In the genomic region with DNA sequence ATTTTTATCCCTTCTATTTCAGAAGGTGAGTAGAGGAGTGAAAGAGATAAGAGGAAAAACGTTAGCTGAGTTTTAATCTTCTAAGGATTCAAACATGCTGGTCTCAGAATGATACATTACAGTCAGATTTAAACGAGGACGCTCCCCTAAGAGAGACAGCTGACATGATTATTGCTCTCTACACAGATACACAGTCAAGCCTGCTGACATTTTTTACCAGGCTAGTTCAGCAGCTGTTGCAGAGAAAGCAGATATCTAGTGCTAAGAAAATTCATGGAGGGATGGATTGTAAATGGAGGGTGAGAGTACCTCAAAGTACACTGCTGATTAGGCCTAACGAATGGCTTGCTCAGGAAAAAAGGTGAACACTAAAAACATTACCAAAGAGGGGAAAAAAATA, we compare ENCODE assay signal across 1 cellular context.
TF ChIP-seq lines count a peak whose summit lies in the region.

No MANE protein-coding gene starts in this region.

TF ChIP-seq in GM12878, 131 proteins besides CTCF, POLR2A, EP300 and RAD21:
- TF ChIP-seq, protein P1, sequence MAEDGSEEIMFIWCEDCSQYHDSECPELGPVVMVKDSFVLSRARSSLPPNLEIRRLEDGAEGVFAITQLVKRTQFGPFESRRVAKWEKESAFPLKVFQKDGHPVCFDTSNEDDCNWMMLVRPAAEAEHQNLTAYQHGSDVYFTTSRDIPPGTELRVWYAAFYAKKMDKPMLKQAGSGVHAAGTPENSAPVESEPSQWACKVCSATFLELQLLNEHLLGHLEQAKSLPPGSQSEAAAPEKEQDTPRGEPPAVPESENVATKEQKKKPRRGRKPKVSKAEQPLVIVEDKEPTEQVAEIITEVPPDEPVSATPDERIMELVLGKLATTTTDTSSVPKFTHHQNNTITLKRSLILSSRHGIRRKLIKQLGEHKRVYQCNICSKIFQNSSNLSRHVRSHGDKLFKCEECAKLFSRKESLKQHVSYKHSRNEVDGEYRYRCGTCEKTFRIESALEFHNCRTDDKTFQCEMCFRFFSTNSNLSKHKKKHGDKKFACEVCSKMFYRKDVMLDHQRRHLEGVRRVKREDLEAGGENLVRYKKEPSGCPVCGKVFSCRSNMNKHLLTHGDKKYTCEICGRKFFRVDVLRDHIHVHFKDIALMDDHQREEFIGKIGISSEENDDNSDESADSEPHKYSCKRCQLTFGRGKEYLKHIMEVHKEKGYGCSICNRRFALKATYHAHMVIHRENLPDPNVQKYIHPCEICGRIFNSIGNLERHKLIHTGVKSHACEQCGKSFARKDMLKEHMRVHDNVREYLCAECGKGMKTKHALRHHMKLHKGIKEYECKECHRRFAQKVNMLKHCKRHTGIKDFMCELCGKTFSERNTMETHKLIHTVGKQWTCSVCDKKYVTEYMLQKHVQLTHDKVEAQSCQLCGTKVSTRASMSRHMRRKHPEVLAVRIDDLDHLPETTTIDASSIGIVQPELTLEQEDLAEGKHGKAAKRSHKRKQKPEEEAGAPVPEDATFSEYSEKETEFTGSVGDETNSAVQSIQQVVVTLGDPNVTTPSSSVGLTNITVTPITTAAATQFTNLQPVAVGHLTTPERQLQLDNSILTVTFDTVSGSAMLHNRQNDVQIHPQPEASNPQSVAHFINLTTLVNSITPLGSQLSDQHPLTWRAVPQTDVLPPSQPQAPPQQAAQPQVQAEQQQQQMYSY (CRISPR knock-in tag; IDR thresholded peaks at IDR 0.05) = no peak
- TF ChIP-seq ZNF274 (IDR thresholded peaks at IDR 0.05; ENCODE audit: insufficient read depth, insufficient read length) = no peak
- no peak for TF ChIP-seq TARDBP (IDR thresholded peaks at IDR 0.05; ENCODE audit: borderline replicate concordance)
- TF ChIP-seq SRF (IDR thresholded peaks at IDR 0.05; ENCODE audit: low read depth in 2 of 2, low read length in 2 of 2) = no peak
- no peak for TF ChIP-seq EED (IDR thresholded peaks at IDR 0.05; ENCODE audit: low read depth)
- no peak for TF ChIP-seq RUNX3 (IDR thresholded peaks at IDR 0.05; ENCODE audit: low read length)
- no peak for TF ChIP-seq PAX8 (IDR thresholded peaks at IDR 0.05)
- no peak for TF ChIP-seq SUPT20H (IDR thresholded peaks at IDR 0.05; ENCODE audit: borderline replicate concordance, control insufficient read depth, low read depth, low read length)
- no peak for TF ChIP-seq RBBP5 (conservative IDR thresholded peaks at IDR 0.05)
- TF ChIP-seq RELB (IDR thresholded peaks at IDR 0.05; ENCODE audit: low read depth) = no peak
- no peak for TF ChIP-seq SMAD5 (IDR thresholded peaks at IDR 0.05; ENCODE audit: low read depth)
- no peak for TF ChIP-seq NR2C1 (IDR thresholded peaks at IDR 0.05)
